ENCODE assay signal across 19 cellular contexts in the genomic region with DNA sequence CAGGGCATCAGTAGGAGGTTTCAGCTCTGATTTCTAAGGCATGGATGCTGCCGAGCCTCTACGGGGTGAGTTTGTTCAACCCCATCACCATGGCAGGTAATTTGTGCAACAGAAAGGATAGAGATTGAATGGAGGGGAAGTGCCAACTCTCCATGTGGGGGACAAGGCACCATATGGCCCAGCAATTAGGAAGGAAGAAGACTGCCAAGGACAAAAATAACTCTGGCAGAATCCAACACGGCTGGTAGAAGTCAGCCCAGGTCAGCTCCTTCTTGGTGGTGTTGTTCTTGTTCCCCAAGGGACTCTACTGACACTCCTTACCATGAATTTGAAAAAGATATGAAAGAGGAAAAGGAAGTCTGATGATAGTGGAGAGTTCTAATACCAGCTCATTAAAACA.
"Had no signal": no experiment of that assay in that cellular context is flagged by ENCODE, and none has a peak within 500 bp of the region (broad histone marks: within the 10 kb centered on the region; RNA-seq: fewer than 3 reads in every experiment).

No MANE protein-coding gene starts in this region.

- H3K4me2 ChIP-seq: hepatocyte had no signal

- H3K36me3 ChIP-seq: adrenal gland, breast epithelium, esophagus squamous epithelium, lower lobe of right lung, ovary, right lobe of liver, transverse colon, uterus, WERI-Rb-1 had no signal

- H3K4me3 ChIP-seq: adrenal gland, breast epithelium, esophagus squamous epithelium, hepatocyte, lower lobe of right lung, ovary, right lobe of liver, transverse colon, uterus had no signal

- H3K27me3 ChIP-seq: adrenal gland, breast epithelium, esophagus squamous epithelium, hepatocyte, ovary, right lobe of liver, transverse colon, uterus had no signal

- DNase-seq: activated CD4-positive, alpha-beta T cell treated with anti-CD3 and anti-CD28 coated beads for 1 hour; activated CD4-positive, alpha-beta T cell treated with anti-CD3 and anti-CD28 coated beads, Interleukin-2, amount 50 U/mL, for 4 hours; activated gamma-delta T cell; adrenal gland; effector memory CD8-positive, alpha-beta T cell; esophagus squamous epithelium; lower lobe of right lung; natural killer cell; ovary; right lobe of liver; small intestine; stimulated activated CD4-positive, alpha-beta T cell treated with anti-CD3 and anti-CD28 coated beads, Interleukin-15, amount 100 ng/mL, for 24 hours; stimulated activated CD4-positive, alpha-beta T cell treated with anti-CD3 and anti-CD28 coated beads, Interleukin-2, amount 100 ng/mL, for 48 hours; transverse colon; uterus; WERI-Rb-1 had no signal

- ATAC-seq: activated naive CD4-positive, alpha-beta T cell treated with anti-CD3 and anti-CD28 coated beads, Interleukin-2, amount 50 U/mL, for 72 hours; effector memory CD8-positive, alpha-beta T cell; lower lobe of right lung; natural killer cell; right lobe of liver had no signal

- H3K27ac ChIP-seq: adrenal gland, breast epithelium, esophagus squamous epithelium, hepatocyte, lower lobe of right lung, ovary, right lobe of liver, transverse colon, uterus, WERI-Rb-1 had no signal

- H3K9me3 ChIP-seq: adrenal gland, breast epithelium, esophagus squamous epithelium, lower lobe of right lung, ovary, right lobe of liver, transverse colon, uterus had no signal

- H3K4me1 ChIP-seq: adrenal gland, breast epithelium, esophagus squamous epithelium, right lobe of liver, uterus had no signal
